Comparison of ENCODE assay signal across 14 cellular contexts in the genomic region with DNA sequence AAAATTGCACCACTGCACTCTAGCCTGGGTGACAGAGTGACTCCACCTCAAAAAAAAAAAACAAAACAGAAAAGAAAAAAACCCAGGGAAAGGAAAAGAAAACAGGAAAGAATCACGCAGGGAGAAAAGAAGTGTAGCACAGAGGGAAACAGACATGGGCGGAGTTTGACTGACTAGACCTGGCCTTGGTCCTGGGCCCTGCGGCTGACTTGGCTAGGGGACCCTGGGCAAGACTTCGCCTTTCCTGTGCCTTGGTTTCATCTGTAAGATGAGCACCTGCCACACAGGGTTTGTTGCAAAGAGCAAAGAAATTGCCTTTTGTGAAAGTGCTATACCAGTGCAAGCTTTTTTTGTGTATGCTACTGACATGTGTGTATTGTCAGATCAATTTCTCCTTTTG.
DNase-seq lines count a peak whose midpoint lies in the region; ATAC-seq and TF ChIP-seq lines count a peak whose summit lies in the region.
"Had no signal": no experiment of that assay in that cellular context is flagged by ENCODE, and none has a peak within 500 bp of the region (broad histone marks: within the 10 kb centered on the region; RNA-seq: fewer than 3 reads in every experiment).

No MANE protein-coding gene starts in this region.

- H3K9me3 ChIP-seq in MG63 = no peaks in the 10 kb centered on the region
- H3K9me3 ChIP-seq: A549 had no signal

- ATAC-seq in naive B cell (ENCODE audit: low read depth in 2 of 2) = no peak
- no peak for ATAC-seq in HG02970 (IDR thresholded peaks at IDR 0.05; ENCODE audit: low FRiP score, unreplicated experiment)
- no peak for ATAC-seq in GM21786 (IDR thresholded peaks at IDR 0.05; ENCODE audit: unreplicated experiment)
- ATAC-seq: A549 had no signal

- H3K4me1 Mint-ChIP-seq in naive B cell = peaks cover 41 to 94% (median 68%) of the 10 kb centered on the region in 3 donors

- H3K9me3 Mint-ChIP-seq in naive B cell = no peaks in the 10 kb centered on the region
- H3K9me3 Mint-ChIP-seq: H9 had no signal

- DNase-seq in ELF-1 (ENCODE audit: low read depth, low spot score) (peak; percentile 33), MG63 (peak; percentile 39), astrocyte of the cerebellum (ENCODE audit: low read depth) (peak; percentile 6), naive B cell (no peak), head of caudate nucleus (no peak)
- DNase-seq: H9, IMR-90, Karpas-422, NCI-H187, NCI-H748 treated with DMSO at 0.1 percent for 48 hours, Right ventricle myocardium superior had no signal

- H3K27ac Mint-ChIP-seq in naive B cell = peak overlapping the region in 5 of 6 donors; percentile 33 to 91 (median 62)
- H3K27ac Mint-ChIP-seq: H9 had no signal

- in situ Hi-C loops in astrocyte of the cerebellum (cut with HindIII; ENCODE audit: low sequenced_read_pairs) = no loop called here

- intact Hi-C loops in head of caudate nucleus (cut with DNase I) = no loop called here

- peaks cover 32% of the 10 kb centered on the region for H3K27me3 ChIP-seq in MG63

- H3K27me3 Mint-ChIP-seq in naive B cell = peaks cover 16 to 32% (median 31%) of the 10 kb centered on the region in 3 donors

- no peak overlapping the region for H3K4me3 ChIP-seq in MG63
- H3K4me3 ChIP-seq in astrocyte of the cerebellum (ENCODE audit: low read depth, low read length) = no peak overlapping the region
- H3K4me3 ChIP-seq: A549 had no signal

- H3K36me3 Mint-ChIP-seq in naive B cell = no peaks in the 10 kb centered on the region

- H3K36me3 ChIP-seq in MG63 = no peaks in the 10 kb centered on the region

- no peak for TF ChIP-seq CTCF in astrocyte of the cerebellum (IDR thresholded peaks at IDR 0.05; ENCODE audit: low read depth, low read length, missing control alignments)

- peak overlapping the region in 3 of 8 donors; percentile 32 to 82 (median 76) for H3K4me3 Mint-ChIP-seq in naive B cell
- H3K4me3 Mint-ChIP-seq: H9 had no signal

Comparison
In these comparisons a context has a peak if more than half of its experiments do, and no peak if none do; other contexts are left out.
1. DNase-seq: peak in ELF-1 (single experiment), MG63 (single experiment) and astrocyte of the cerebellum (single experiment); none in naive B cell (single experiment) and head of caudate nucleus (0 of 42).